8 cellular contexts compared by ENCODE assay signal in the genomic region with DNA sequence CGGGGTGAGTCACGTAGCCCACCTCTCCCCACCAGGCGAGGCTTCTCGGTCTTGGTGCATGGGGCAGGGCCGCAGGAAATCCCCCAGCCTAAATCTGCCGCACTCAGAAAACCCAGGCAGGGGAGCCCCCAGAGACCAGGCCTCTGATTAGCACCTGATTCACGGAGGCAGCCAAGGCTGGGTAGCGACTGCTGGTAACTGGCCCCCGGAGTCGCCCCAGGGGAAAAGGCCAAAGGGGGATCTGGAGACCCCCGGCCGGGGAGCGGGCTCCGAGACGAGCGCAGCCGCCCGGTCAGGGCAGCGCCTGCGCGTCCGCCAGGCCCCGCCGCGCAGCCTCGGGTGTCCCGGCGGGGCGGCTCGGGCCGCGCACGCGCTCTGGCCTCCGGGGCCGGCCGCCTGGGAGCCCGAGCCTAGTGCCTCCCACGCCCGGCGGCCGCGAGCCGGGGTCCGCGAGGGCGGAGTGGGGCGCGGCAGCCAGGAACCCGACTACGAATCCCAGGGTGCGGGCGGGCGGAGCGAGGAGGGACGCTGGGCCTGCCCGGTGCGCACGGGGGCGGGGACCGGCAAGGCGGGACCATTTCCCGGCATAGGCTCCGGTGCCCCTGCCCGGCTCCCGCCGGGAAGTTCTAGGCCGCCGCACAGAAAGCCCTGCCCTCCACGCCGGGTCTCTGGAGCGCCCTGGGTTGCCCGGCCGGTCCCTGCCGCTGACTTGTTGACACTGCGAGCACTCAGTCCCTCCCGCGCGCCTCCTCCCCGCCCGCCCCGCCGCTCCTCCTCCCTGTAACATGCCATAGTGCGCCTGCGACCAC. TPM values are rescaled to one million over a fixed set of nuclear protein-coding genes. Genes with fewer than 3 reads are reported as not detected.
DNase-seq lines count a peak whose midpoint lies in the region; ATAC-seq and TF ChIP-seq lines count a peak whose summit lies in the region.

A gene with protein sequence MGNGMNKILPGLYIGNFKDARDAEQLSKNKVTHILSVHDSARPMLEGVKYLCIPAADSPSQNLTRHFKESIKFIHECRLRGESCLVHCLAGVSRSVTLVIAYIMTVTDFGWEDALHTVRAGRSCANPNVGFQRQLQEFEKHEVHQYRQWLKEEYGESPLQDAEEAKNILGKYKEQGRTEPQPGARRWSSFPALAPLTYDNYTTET (plus strand): TSS at position 791 of the 809 bp plus-strand sequence. CDS start 53 bp downstream, outside the sequence.

- no peaks in the 10 kb centered on the region for H3K36me3 Mint-ChIP-seq in chondrocyte (ENCODE audit: low read depth)

- TF ChIP-seq CTCF in WI38 (IDR thresholded peaks at IDR 0.05; ENCODE audit: low read depth, low read length) (no peak), chondrocyte (IDR thresholded peaks at IDR 0.05) (no peak)

- H3K4me1 Mint-ChIP-seq in chondrocyte (ENCODE audit: low read depth) = peaks cover 14% of the 10 kb centered on the region

- peak within 1 kb of the TSS; percentile 73 for H3K4me3 ChIP-seq in WI38 (ENCODE audit: low read depth, low read length)

- DNase-seq in activated CD4-positive, CD25-positive, alpha-beta regulatory T cell treated with anti-CD3 and anti-CD28 coated beads, Interleukin-2, amount 50 U/mL, for 16 hours (ENCODE audit: low read depth, low spot score) = peak; percentile 49
- DNase-seq in activated CD4-positive, CD25-positive, alpha-beta regulatory T cell (lab: John Stamatoyannopoulos, UW) = no peak
- DNase-seq in chondrocyte (ENCODE audit: low spot score) = peak; percentile 96
- DNase-seq in left lobe of liver (ENCODE audit: low spot score) = peak; percentile 94
- DNase-seq in stimulated activated CD4-positive, alpha-beta T cell treated with anti-CD3 and anti-CD28 coated beads, Interleukin-2, amount 100 ng/mL, for 48 hours = peak; percentile 73 to 79
- DNase-seq in SIG-M5 (lab: John Stamatoyannopoulos, UW) = no peak

- peaks cover 10% of the 10 kb centered on the region for H3K27me3 Mint-ChIP-seq in chondrocyte (ENCODE audit: low read depth)

- peak within 1 kb of the TSS; percentile 80 for H3K27ac Mint-ChIP-seq in chondrocyte (ENCODE audit: unreplicated experiment)

- ATAC-seq in HG03280 (IDR thresholded peaks at IDR 0.05; ENCODE audit: unreplicated experiment) (peak; percentile 56), left lobe of liver (peak; percentile 82)

- no peaks in the 10 kb centered on the region for H3K9me3 Mint-ChIP-seq in chondrocyte (ENCODE audit: low read depth)

- peak within 1 kb of the TSS; percentile 88 for H3K4me3 Mint-ChIP-seq in chondrocyte (ENCODE audit: unreplicated experiment)

RNA-seq across cellular contexts. Expression of the gene that starts here (rescaled TPM):
- total RNA-seq in chondrocyte (24.6 to 35.8 TPM (median 34.2 TPM) in 3 replicates), left lobe of liver (15.9 TPM)

Comparison
In these comparisons a context has a peak if more than half of its experiments do, and no peak if none do; other contexts are left out.
1. DNase-seq: peak in activated CD4-positive, CD25-positive, alpha-beta regulatory T cell treated with anti-CD3 and anti-CD28 coated beads, Interleukin-2, amount 50 U/mL, for 16 hours (single experiment), chondrocyte (single experiment), left lobe of liver (single experiment) and stimulated activated CD4-positive, alpha-beta T cell treated with anti-CD3 and anti-CD28 coated beads, Interleukin-2, amount 100 ng/mL, for 48 hours (2 of 2); none in activated CD4-positive, CD25-positive, alpha-beta regulatory T cell (0 of 4) and SIG-M5 (single experiment).